15 cellular contexts compared by ENCODE assay signal in the genomic region with DNA sequence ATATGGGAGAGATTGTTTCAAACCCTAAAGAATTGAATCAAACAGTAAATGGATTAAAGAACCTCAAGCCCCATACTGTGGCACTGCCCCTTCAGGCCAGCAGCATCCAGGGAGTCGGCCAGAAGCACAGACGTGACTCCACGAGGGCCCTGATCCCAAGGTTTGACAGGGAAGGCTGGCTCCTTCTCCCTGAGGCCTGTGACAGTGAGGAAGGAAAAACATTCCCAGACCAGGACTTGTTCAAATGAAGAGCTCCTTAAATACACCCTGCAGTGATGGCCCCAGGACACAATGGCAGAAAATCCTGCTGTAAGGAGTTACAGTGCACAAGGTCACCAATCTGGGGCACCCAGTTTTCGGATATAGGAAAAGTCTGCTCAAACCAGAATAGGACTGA.
DNase-seq lines count a peak whose midpoint lies in the region; ATAC-seq and TF ChIP-seq lines count a peak whose summit lies in the region.
"Had no signal": no experiment of that assay in that cellular context is flagged by ENCODE, and none has a peak within 500 bp of the region (broad histone marks: within the 10 kb centered on the region; RNA-seq: fewer than 3 reads in every experiment).

No MANE protein-coding gene starts in this region.

- peaks cover 9 to 46% of the 10 kb centered on the region in 2 donors for H3K4me1 ChIP-seq in ascending aorta
- H3K4me1 ChIP-seq in tibial nerve, result peaks cover 0 to 59% (median 34%) of the 10 kb centered on the region in 4 donors

- peaks cover 53% of the 10 kb centered on the region for H3K4me1 Mint-ChIP-seq in osteocyte (ENCODE audit: unreplicated experiment)
- H3K4me1 Mint-ChIP-seq: activated naive CD8-positive, alpha-beta T cell treated with anti-CD3 and anti-CD28 coated beads, Interleukin-2, amount 50 U/mL, for 24 hours; B cell had no signal

- H3K27ac ChIP-seq in ascending aorta (peak overlapping the region; percentile 82 to 89), tibial nerve (peak overlapping the region; percentile 35 to 79 (median 68))

- no peak for TF ChIP-seq POLR2A in tibial nerve (IDR thresholded peaks at IDR 0.05)

- peaks cover 35% of the 10 kb centered on the region for H3K36me3 Mint-ChIP-seq in osteocyte (ENCODE audit: unreplicated experiment)

- H3K4me3 Mint-ChIP-seq in osteocyte (ENCODE audit: unreplicated experiment), result no peak overlapping the region
- H3K4me3 Mint-ChIP-seq: activated naive CD8-positive, alpha-beta T cell treated with anti-CD3 and anti-CD28 coated beads, Interleukin-2, amount 50 U/mL, for 24 hours; activated T-cell treated with anti-CD3 and anti-CD28 coated beads, Interleukin-2, amount 50 U/mL, for 4 hours; B cell had no signal

- H3K27me3 Mint-ChIP-seq in osteocyte (ENCODE audit: unreplicated experiment), result no peaks in the 10 kb centered on the region

- no peak for DNase-seq in ascending aorta (ENCODE audit: low spot score in 2 of 2)
- DNase-seq in left cardiac atrium, result no peak
- DNase-seq in osteocyte (ENCODE audit: extremely low spot score, unreplicated experiment), result no peak
- no peak for DNase-seq in tibial nerve (ENCODE audit: low spot score in 2 of 2)
- DNase-seq in cortex of kidney (lab: John Stamatoyannopoulos, UW), result no peak
- no peak for DNase-seq in AG20443 (ENCODE audit: low spot score)
- DNase-seq: activated CD4-positive, alpha-beta T cell treated with anti-CD3 and anti-CD28 coated beads, Interleukin-2, amount 50 U/mL, for 4 hours; activated naive CD8-positive, alpha-beta T cell treated with anti-CD3 and anti-CD28 coated beads, Interleukin-2, amount 50 U/mL, for 24 hours; activated T-cell treated with anti-CD3 and anti-CD28 coated beads, Interleukin-2, amount 50 U/mL, for 4 hours; NCI-H1694 treated with DMSO at 0.1 percent for 48 hours; NCI-H526; stimulated activated CD4-positive, alpha-beta T cell treated with anti-CD3 and anti-CD28 coated beads, Interleukin-15, amount 100 ng/mL, for 24 hours had no signal

- H3K9me3 Mint-ChIP-seq in osteocyte (ENCODE audit: unreplicated experiment), result no peaks in the 10 kb centered on the region
- H3K9me3 Mint-ChIP-seq: activated naive CD8-positive, alpha-beta T cell treated with anti-CD3 and anti-CD28 coated beads, Interleukin-2, amount 50 U/mL, for 24 hours; activated T-cell treated with anti-CD3 and anti-CD28 coated beads, Interleukin-2, amount 50 U/mL, for 4 hours had no signal

- H3K36me3 ChIP-seq in ascending aorta (peaks cover 26 to 32% of the 10 kb centered on the region in 2 donors), tibial nerve (peaks cover 0 to 27% (median 0%) of the 10 kb centered on the region in 3 donors)

- peak overlapping the region in 1 of 2 donors; percentile 29 for H3K4me3 ChIP-seq in ascending aorta
- H3K4me3 ChIP-seq in tibial nerve, result no peak overlapping the region

- WGBS in tibial nerve, 2 donors, result 29 to 35% methylated on average over 4 of the region's 4 CpGs

- no peaks in the 10 kb centered on the region for H3K9me3 ChIP-seq in ascending aorta
- H3K9me3 ChIP-seq in tibial nerve, result no peaks in the 10 kb centered on the region

- intact Hi-C loops in ascending aorta (cut with DNase I) (loop anchor here (5.0 to 10.0 kb wide), 2 partner anchors 306 to 499 kb away; partner anchors contain the start of gene ING1), left cardiac atrium (cut with DNase I) (no loop called here)

- H3K27me3 ChIP-seq in ascending aorta (no peaks in the 10 kb centered on the region), tibial nerve (no peaks in the 10 kb centered on the region)

- TF ChIP-seq EP300 in tibial nerve (IDR thresholded peaks at IDR 0.05), result no peak

- H3K27ac Mint-ChIP-seq in osteocyte (ENCODE audit: unreplicated experiment), result peak overlapping the region; percentile 90
- H3K27ac Mint-ChIP-seq: activated naive CD8-positive, alpha-beta T cell treated with anti-CD3 and anti-CD28 coated beads, Interleukin-2, amount 50 U/mL, for 24 hours; B cell had no signal

- ATAC-seq in left cardiac atrium, result peak; percentile 11 to 24
- no peak for ATAC-seq in GM18907 (IDR thresholded peaks at IDR 0.05; ENCODE audit: unreplicated experiment)
- no peak for ATAC-seq in HG03095 (IDR thresholded peaks at IDR 0.05; ENCODE audit: unreplicated experiment)
- ATAC-seq: activated naive CD8-positive, alpha-beta T cell treated with anti-CD3 and anti-CD28 coated beads, Interleukin-2, amount 50 U/mL, for 24 hours; activated T-cell treated with anti-CD3 and anti-CD28 coated beads, Interleukin-2, amount 50 U/mL, for 4 hours had no signal

- TF ChIP-seq CTCF in ascending aorta (IDR thresholded peaks at IDR 0.05), result no peak
- no peak for TF ChIP-seq CTCF in osteocyte (IDR thresholded peaks at IDR 0.05)
- TF ChIP-seq CTCF in tibial nerve (IDR thresholded peaks at IDR 0.05), result no peak

Comparison
In these comparisons a context has a peak if more than half of its experiments do, and no peak if none do; other contexts are left out.
1. ATAC-seq: peak in left cardiac atrium (2 of 2); none in GM18907 (single experiment) and HG03095 (single experiment).